ENCODE assay signal across 2 cellular contexts in genomic region chr11:1207451-1208360, GRCh38.
TF ChIP-seq lines count a peak whose summit lies in the region.

No MANE protein-coding gene starts in this region.

TF ChIP-seq in WTC11, 78 proteins besides CTCF, POLR2A, EP300 and RAD21:
- no peak for TF ChIP-seq ELF4 (CRISPR knock-in tag; IDR thresholded peaks at IDR 0.05; ENCODE audit: low read depth)
- no peak for TF ChIP-seq ATF1 (CRISPR knock-in tag; IDR thresholded peaks at IDR 0.05)
- TF ChIP-seq, protein P1, sequence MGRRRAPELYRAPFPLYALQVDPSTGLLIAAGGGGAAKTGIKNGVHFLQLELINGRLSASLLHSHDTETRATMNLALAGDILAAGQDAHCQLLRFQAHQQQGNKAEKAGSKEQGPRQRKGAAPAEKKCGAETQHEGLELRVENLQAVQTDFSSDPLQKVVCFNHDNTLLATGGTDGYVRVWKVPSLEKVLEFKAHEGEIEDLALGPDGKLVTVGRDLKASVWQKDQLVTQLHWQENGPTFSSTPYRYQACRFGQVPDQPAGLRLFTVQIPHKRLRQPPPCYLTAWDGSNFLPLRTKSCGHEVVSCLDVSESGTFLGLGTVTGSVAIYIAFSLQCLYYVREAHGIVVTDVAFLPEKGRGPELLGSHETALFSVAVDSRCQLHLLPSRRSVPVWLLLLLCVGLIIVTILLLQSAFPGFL (CRISPR knock-in tag; IDR thresholded peaks at IDR 0.05; ENCODE audit: borderline replicate concordance) = no peak
- TF ChIP-seq RORB (CRISPR knock-in tag; IDR thresholded peaks at IDR 0.05) = no peak
- no peak for TF ChIP-seq ZNF138 (CRISPR knock-in tag; conservative IDR thresholded peaks at IDR 0.05)

TF ChIP-seq in HepG2, 621 proteins besides CTCF, POLR2A, EP300 and RAD21:
- TF ChIP-seq NR2C2 (CRISPR knock-in tag; IDR thresholded peaks at IDR 0.05; ENCODE audit: borderline replicate concordance) (peak; percentile 35; the same call in 1 of the 2 replicates), RXRA (CRISPR knock-in tag; IDR thresholded peaks at IDR 0.05) (0 out of 2 replicates have a peak, but pooled peaks have one; percentile 33), ZBTB46 (CRISPR knock-in tag; IDR thresholded peaks at IDR 0.05; ENCODE audit: borderline replicate concordance) (no peak)
- TF ChIP-seq, protein P2, sequence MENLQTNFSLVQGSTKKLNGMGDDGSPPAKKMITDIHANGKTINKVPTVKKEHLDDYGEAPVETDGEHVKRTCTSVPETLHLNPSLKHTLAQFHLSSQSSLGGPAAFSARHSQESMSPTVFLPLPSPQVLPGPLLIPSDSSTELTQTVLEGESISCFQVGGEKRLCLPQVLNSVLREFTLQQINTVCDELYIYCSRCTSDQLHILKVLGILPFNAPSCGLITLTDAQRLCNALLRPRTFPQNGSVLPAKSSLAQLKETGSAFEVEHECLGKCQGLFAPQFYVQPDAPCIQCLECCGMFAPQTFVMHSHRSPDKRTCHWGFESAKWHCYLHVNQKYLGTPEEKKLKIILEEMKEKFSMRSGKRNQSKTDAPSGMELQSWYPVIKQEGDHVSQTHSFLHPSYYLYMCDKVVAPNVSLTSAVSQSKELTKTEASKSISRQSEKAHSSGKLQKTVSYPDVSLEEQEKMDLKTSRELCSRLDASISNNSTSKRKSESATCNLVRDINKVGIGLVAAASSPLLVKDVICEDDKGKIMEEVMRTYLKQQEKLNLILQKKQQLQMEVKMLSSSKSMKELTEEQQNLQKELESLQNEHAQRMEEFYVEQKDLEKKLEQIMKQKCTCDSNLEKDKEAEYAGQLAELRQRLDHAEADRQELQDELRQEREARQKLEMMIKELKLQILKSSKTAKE (CRISPR knock-in tag; IDR thresholded peaks at IDR 0.05; ENCODE audit: borderline replicate concordance) = no peak
